ENCODE assay signal across 16 cellular contexts in the genomic region with DNA sequence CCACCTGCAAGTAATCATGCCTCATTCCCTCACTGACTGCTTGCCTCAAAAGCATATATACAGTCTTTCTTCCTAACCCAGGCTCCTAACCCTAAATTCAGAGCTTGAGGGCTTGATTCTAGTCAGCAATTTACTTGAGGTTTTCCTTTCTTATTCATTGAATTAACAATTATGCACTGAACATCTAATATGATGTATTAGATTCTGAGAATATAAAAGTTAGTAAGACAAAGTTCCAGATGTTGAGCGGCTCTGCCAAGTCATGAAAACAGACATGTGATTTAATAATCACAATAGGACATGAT. TPM values are rescaled to one million over a fixed set of nuclear protein-coding genes. Genes with fewer than 3 reads are reported as not detected.
A peak's percentile ranks its signal among the peaks of the same experiment; 100 is the strongest.
DNase-seq lines count a peak whose midpoint lies in the region; ATAC-seq and TF ChIP-seq lines count a peak whose summit lies in the region.
"Had no signal": no experiment of that assay in that cellular context is flagged by ENCODE, and none has a peak within 500 bp of the region (broad histone marks: within the 10 kb centered on the region; RNA-seq: fewer than 3 reads in every experiment).

No MANE protein-coding gene starts in this region.

- H3K4me2 ChIP-seq in neural progenitor cell: no peak overlapping the region
- H3K4me2 ChIP-seq: GM23338 had no signal

- no peak overlapping the region for H2AFZ ChIP-seq in neural progenitor cell (replicated peaks)
- H2AFZ ChIP-seq: GM23338 had no signal

- POLR2A ChIA-PET in T-cell (lab: Charles Lee): no interaction called here

- CTCF ChIA-PET in T-cell (lab: Charles Lee): interaction anchor here in 1 of 2 donors (0.9 to 2.4 kb wide), 3 partner anchors 9 to 953 kb away, joined by 3 to 15 read pairs (median 3); no protein-coding TSS in a partner anchor

- DNase-seq in natural killer cell treated with Interleukin-12 subunit alpha and Interleukin-12 subunit beta and Interleukin-15 and Interleukin-18, amount 100 ng/mL, for 72 hours (ENCODE audit: low spot score): no peak
- DNase-seq in natural killer cell (no peak), T-cell (no peak), esophagus squamous epithelium (lab: John Stamatoyannopoulos, UW) (no peak), upper lobe of left lung (no peak), neural progenitor cell (ENCODE audit: low spot score) (no peak)
- DNase-seq: DMS79 treated with DMSO at 0.1 percent for 48 hours, glutamatergic neuron, Kasumi-1, NCI-H2029 treated with DMSO at 0.1 percent for 48 hours, WERI-Rb-1 had no signal

- no peaks in the 10 kb centered on the region for H3K9me3 Mint-ChIP-seq in natural killer cell treated with Interleukin-12 subunit alpha and Interleukin-12 subunit beta and Interleukin-15 and Interleukin-18, amount 100 ng/mL, for 72 hours
- H3K9me3 Mint-ChIP-seq in natural killer cell: no peaks in the 10 kb centered on the region
- H3K9me3 Mint-ChIP-seq in T-cell: no peaks in the 10 kb centered on the region
- no peaks in the 10 kb centered on the region for H3K9me3 Mint-ChIP-seq in neural progenitor cell
- H3K9me3 Mint-ChIP-seq: GM23338 had no signal

- H3K9me3 ChIP-seq in esophagus squamous epithelium (no peaks in the 10 kb centered on the region), upper lobe of left lung (no peaks in the 10 kb centered on the region), neural progenitor cell (ENCODE audit: low read depth) (no peaks in the 10 kb centered on the region)
- H3K9me3 ChIP-seq: right atrium auricular region had no signal

- TF ChIP-seq EP300 in upper lobe of left lung (IDR thresholded peaks at IDR 0.05): no peak

- H3K79me2 ChIP-seq in neural progenitor cell (ENCODE audit: low read depth): no peaks in the 10 kb centered on the region

- H3K4me1 ChIP-seq in esophagus squamous epithelium (peaks cover 0 to 21% (median 0%) of the 10 kb centered on the region in 3 donors), upper lobe of left lung (no peaks in the 10 kb centered on the region), neural progenitor cell (no peaks in the 10 kb centered on the region)
- H3K4me1 ChIP-seq: right atrium auricular region had no signal

- H3K4me3 ChIP-seq in esophagus squamous epithelium (peak overlapping the region in 1 of 4 donors; percentile 48), upper lobe of left lung (no peak overlapping the region), neural progenitor cell (no peak overlapping the region)
- H3K4me3 ChIP-seq: GM23338, right atrium auricular region had no signal

- H3K27ac ChIP-seq in esophagus squamous epithelium (peak overlapping the region; percentile 63 to 86 (median 67)), upper lobe of left lung (peak overlapping the region; percentile 73 to 80 (median 78)), neural progenitor cell (no peak overlapping the region)
- H3K27ac ChIP-seq: right atrium auricular region, WERI-Rb-1 had no signal

- H3K36me3 ChIP-seq in esophagus squamous epithelium: no peaks in the 10 kb centered on the region
- no peaks in the 10 kb centered on the region for H3K36me3 ChIP-seq in upper lobe of left lung
- H3K36me3 ChIP-seq in neural progenitor cell: no peaks in the 10 kb centered on the region
- H3K36me3 ChIP-seq: right atrium auricular region, WERI-Rb-1 had no signal

- H4K20me1 ChIP-seq in neural progenitor cell (ENCODE audit: low read depth): no peaks in the 10 kb centered on the region

- no peak for ATAC-seq in natural killer cell treated with Interleukin-12 subunit alpha and Interleukin-12 subunit beta and Interleukin-15 and Interleukin-18, amount 100 ng/mL, for 72 hours
- no peak for ATAC-seq in natural killer cell
- ATAC-seq in T-cell (replicated peaks in 1 of 4): no peak
- no peak for ATAC-seq in upper lobe of left lung (ENCODE audit: low FRiP score in 2 of 2)
- ATAC-seq in GM19324 (IDR thresholded peaks at IDR 0.05; ENCODE audit: low FRiP score, unreplicated experiment): no peak
- no peak for ATAC-seq in HG02840 (IDR thresholded peaks at IDR 0.05; ENCODE audit: low FRiP score, unreplicated experiment)
- ATAC-seq: GM23338 had no signal

- intact Hi-C loops in natural killer cell (cut with micrococcal nuclease) (loop anchor here (2.0 to 10.0 kb wide), 3 partner anchors 69 to 983 kb away; a partner anchor contains a TSS), esophagus squamous epithelium (cut with DNase I) (loop anchor here (10.0 kb wide), 1 partner anchor 873 kb away; no protein-coding TSS in a partner anchor)

- H3F3A ChIP-seq in neural progenitor cell (ENCODE audit: low read depth): no peaks in the 10 kb centered on the region

- H3K27me3 ChIP-seq in esophagus squamous epithelium (no peaks in the 10 kb centered on the region), upper lobe of left lung (no peaks in the 10 kb centered on the region), neural progenitor cell (no peaks in the 10 kb centered on the region)
- H3K27me3 ChIP-seq: right atrium auricular region had no signal

- H3K4me1 Mint-ChIP-seq in natural killer cell treated with Interleukin-12 subunit alpha and Interleukin-12 subunit beta and Interleukin-15 and Interleukin-18, amount 100 ng/mL, for 72 hours (ENCODE audit: low read depth in 2 of 2): peaks cover 19 to 29% of the 10 kb centered on the region in 2 donors
- peaks cover 8 to 16% of the 10 kb centered on the region in 2 donors for H3K4me1 Mint-ChIP-seq in natural killer cell
- peaks cover 7 to 33% (median 19%) of the 10 kb centered on the region in 3 donors for H3K4me1 Mint-ChIP-seq in T-cell
- no peaks in the 10 kb centered on the region for H3K4me1 Mint-ChIP-seq in neural progenitor cell
- H3K4me1 Mint-ChIP-seq: GM23338 had no signal

- no peak overlapping the region for H3K9ac ChIP-seq in neural progenitor cell

- TF ChIP-seq CTCF in natural killer cell (IDR thresholded peaks at IDR 0.05) (no peak), esophagus squamous epithelium (IDR thresholded peaks at IDR 0.05) (no peak), upper lobe of left lung (IDR thresholded peaks at IDR 0.05) (no peak), neural progenitor cell (IDR thresholded peaks at IDR 0.05) (no peak)

- peak overlapping the region; percentile 96 to 97 for H3K27ac Mint-ChIP-seq in natural killer cell treated with Interleukin-12 subunit alpha and Interleukin-12 subunit beta and Interleukin-15 and Interleukin-18, amount 100 ng/mL, for 72 hours
- H3K27ac Mint-ChIP-seq in natural killer cell: peak overlapping the region in 1 of 2 donors; percentile 90
- peak overlapping the region; percentile 96 for H3K27ac Mint-ChIP-seq in T-cell
- H3K27ac Mint-ChIP-seq in neural progenitor cell: no peak overlapping the region
- H3K27ac Mint-ChIP-seq: GM23338 had no signal

- WGBS in esophagus squamous epithelium, 2 donors: 88% methylated on average over 1 of the region's 1 CpG
- 75 to 97% methylated on average over 1 of the region's 1 CpG for WGBS in upper lobe of left lung, 2 donors

- TF ChIP-seq POLR2A in esophagus squamous epithelium (IDR thresholded peaks at IDR 0.05) (no peak), upper lobe of left lung (IDR thresholded peaks at IDR 0.05) (no peak)

- H3K4me3 Mint-ChIP-seq in natural killer cell treated with Interleukin-12 subunit alpha and Interleukin-12 subunit beta and Interleukin-15 and Interleukin-18, amount 100 ng/mL, for 72 hours: peak overlapping the region; percentile 75
- H3K4me3 Mint-ChIP-seq in natural killer cell (no peak overlapping the region), T-cell (peak overlapping the region in 1 of 3 donors; percentile 80), neural progenitor cell (no peak overlapping the region)
- H3K4me3 Mint-ChIP-seq: GM23338 had no signal

- peaks cover 3 to 22% of the 10 kb centered on the region in 2 donors for H3K27me3 Mint-ChIP-seq in natural killer cell treated with Interleukin-12 subunit alpha and Interleukin-12 subunit beta and Interleukin-15 and Interleukin-18, amount 100 ng/mL, for 72 hours
- H3K27me3 Mint-ChIP-seq in natural killer cell (ENCODE audit: low read depth in 2 of 2) (peaks cover 10 to 20% of the 10 kb centered on the region in 2 donors), T-cell (peaks cover 0 to 4% of the 10 kb centered on the region in 2 donors), neural progenitor cell (ENCODE audit: insufficient read depth, low read depth) (peaks cover 2% of the 10 kb centered on the region)

- H3K36me3 Mint-ChIP-seq in natural killer cell treated with Interleukin-12 subunit alpha and Interleukin-12 subunit beta and Interleukin-15 and Interleukin-18, amount 100 ng/mL, for 72 hours: no peaks in the 10 kb centered on the region
- no peaks in the 10 kb centered on the region for H3K36me3 Mint-ChIP-seq in natural killer cell
- H3K36me3 Mint-ChIP-seq in T-cell: peaks cover 2% of the 10 kb centered on the region
- no peaks in the 10 kb centered on the region for H3K36me3 Mint-ChIP-seq in neural progenitor cell

RNA-seq across cellular contexts. Expression of a gene that starts 1.0 kb away (rescaled TPM):
- total RNA-seq in natural killer cell treated with Interleukin-12 subunit alpha and Interleukin-12 subunit beta and Interleukin-15 and Interleukin-18, amount 100 ng/mL, for 72 hours: 1 to 10 TPM; 1.8 to 6.6 TPM
- 1 to 10 TPM in 1 of 3 donors, not detected in 2; 1.1 TPM for total RNA-seq in natural killer cell
- 1 to 10 TPM; 2.1 to 7.1 (median 2.7) TPM for total RNA-seq in T-cell
- total RNA-seq in esophagus squamous epithelium: 1 to 10 TPM in 2 of 4 donors, under 1 TPM in 2; 0.27 to 3.2 (median 1.1) TPM
- total RNA-seq in upper lobe of left lung: 1 to 10 TPM in 4 of 6 donors, under 1 TPM in 1, not detected in 1; 0.80 to 5.5 (median 2.7) TPM
- total RNA-seq in neural progenitor cell (ENCODE audit: low replicate concordance): 2.9 and 3.4 TPM in 2 replicates
- total RNA-seq: bronchial epithelial cell, right atrium auricular region had no signal
